ENCODE assay signal across 28 cellular contexts in the genomic region with DNA sequence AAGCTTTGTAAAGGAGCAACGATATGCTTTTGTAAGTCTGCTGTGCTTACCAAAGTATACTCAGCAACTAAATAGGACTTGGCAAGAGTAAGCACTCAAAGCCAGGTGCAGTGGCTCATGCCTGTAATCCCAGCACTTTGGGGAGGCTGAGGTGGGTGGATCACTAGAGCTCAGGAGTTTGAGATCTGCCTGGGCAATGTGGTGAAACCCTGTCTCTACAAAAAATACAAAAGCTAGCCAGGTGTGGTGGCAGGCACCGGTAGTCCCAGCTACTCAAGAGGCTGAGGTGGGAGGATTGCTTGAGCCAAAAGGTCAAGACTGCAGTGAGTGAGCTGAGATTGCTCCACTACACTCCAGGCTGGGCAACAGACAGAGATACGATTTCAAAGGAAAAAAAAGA.
A peak's percentile ranks its signal among the peaks of the same experiment; 100 is the strongest.
DNase-seq lines count a peak whose midpoint lies in the region.
"Had no signal": no experiment of that assay in that cellular context is flagged by ENCODE, and none has a peak within 500 bp of the region (broad histone marks: within the 10 kb centered on the region; RNA-seq: fewer than 3 reads in every experiment).

No MANE protein-coding gene starts in this region.

- WGBS in mesenchymal stem cell = 100% methylated on average over 1 of the region's 3 CpGs

- no peak overlapping the region for H3K18ac ChIP-seq in mesenchymal stem cell (ENCODE audit: low read depth in 1 of 2, low read length in 2 of 2)

- peaks cover 4% of the 10 kb centered on the region for H3K4me1 ChIP-seq in mesenchymal stem cell (ENCODE audit: control insufficient read depth, insufficient read depth, low read depth, low read length)
- H3K4me1 ChIP-seq: breast epithelium had no signal

- H2AK5ac ChIP-seq in mesenchymal stem cell (ENCODE audit: low read length, severe bottlenecking) = no peak overlapping the region

- no peak overlapping the region for H2AFZ ChIP-seq in mesenchymal stem cell (ENCODE audit: low read depth, low read length)

- H2BK5ac ChIP-seq in mesenchymal stem cell (ENCODE audit: low read depth, low read length, poor library complexity, severe bottlenecking) = no peak overlapping the region

- no peak overlapping the region for H3K9ac ChIP-seq in mesenchymal stem cell (ENCODE audit: low read length)

- no peak overlapping the region for H3K4me2 ChIP-seq in mesenchymal stem cell (ENCODE audit: low read length, poor library complexity, severe bottlenecking)

- H3K4ac ChIP-seq in mesenchymal stem cell (ENCODE audit: low read depth in 1 of 2, low read length in 2 of 2) = no peak overlapping the region

- no peak overlapping the region for H3K23ac ChIP-seq in mesenchymal stem cell (ENCODE audit: low read length in 2 of 2)

- no peak overlapping the region for H2BK120ac ChIP-seq in mesenchymal stem cell (ENCODE audit: low read depth, low read length)

- DNase-seq in NCI-H1417 (lab: John Stamatoyannopoulos, UW) = peak; percentile 3 to 60 (median 10)
- DNase-seq in NCI-H1417 treated with DMSO at 0.1 percent for 48 hours (lab: John Stamatoyannopoulos, UW) = no peak
- peak; percentile 86 for DNase-seq in NCI-H1105 (lab: John Stamatoyannopoulos, UW)
- peak; percentile 14 for DNase-seq in NCI-H226
- DNase-seq in mesenchymal stem cell = no peak
- DNase-seq in stimulated activated CD4-positive, alpha-beta T cell treated with anti-CD3 and anti-CD28 coated beads, Interleukin-2, amount 100 ng/mL, for 24 hours = no peak
- no peak for DNase-seq in NCI-H524 (lab: John Stamatoyannopoulos, UW)
- no peak for DNase-seq in epidermal melanocyte (ENCODE audit: insufficient read length, low spot score)
- DNase-seq: activated CD4-positive, alpha-beta T cell treated with anti-CD3 and anti-CD28 coated beads for 48 hours; activated effector memory CD4-positive, alpha-beta T cell treated with anti-CD3 and anti-CD28 coated beads, Interleukin-2, amount 50 U/mL, for 16 hours; activated T-cell treated with anti-CD3 and anti-CD28 coated beads, Interleukin-2, amount 50 U/mL, for 24 hours; anterior cingulate cortex; dorsolateral prefrontal cortex; esophagus squamous epithelium; foreskin keratinocyte; heart left ventricle; Kasumi-1; NCI-H187 treated with DMSO at 0.1 percent for 48 hours; NCI-H526 treated with DMSO at 0.1 percent for 48 hours; posterior cingulate gyrus; right cardiac atrium; SJCRH30; stimulated activated CD4-positive, alpha-beta T cell treated with anti-CD3 and anti-CD28 coated beads, Interleukin-1b, Interleukin-23, amount 100 ng/mL, for 48 hours; stimulated activated naive CD8-positive, alpha-beta T cell treated with anti-CD3 and anti-CD28 coated beads, Interleukin-15, amount 100 ng/mL, for 72 hours; SW 1271; T-helper 9 cell had no signal

- H2BK15ac ChIP-seq in mesenchymal stem cell (ENCODE audit: low read depth, poor library complexity, severe bottlenecking) = no peak overlapping the region

- no peak overlapping the region for H3K4me3 ChIP-seq in mesenchymal stem cell (ENCODE audit: insufficient read depth in 1 of 2, low read depth in 1 of 2, low read length in 2 of 2)
- H3K4me3 ChIP-seq: breast epithelium, esophagus squamous epithelium, heart left ventricle, thoracic aorta had no signal

- no peak overlapping the region for H3K27ac ChIP-seq in mesenchymal stem cell (ENCODE audit: low read length, poor library complexity, severe bottlenecking)
- H3K27ac ChIP-seq: breast epithelium, dorsolateral prefrontal cortex, esophagus squamous epithelium, foreskin keratinocyte, heart left ventricle, thoracic aorta had no signal

- no peak overlapping the region for H4K91ac ChIP-seq in mesenchymal stem cell (ENCODE audit: low read length)

- no peak overlapping the region for H2BK12ac ChIP-seq in mesenchymal stem cell (ENCODE audit: low read length in 2 of 2)

- H3K27me3 ChIP-seq in mesenchymal stem cell (ENCODE audit: control insufficient read depth in 1 of 2, insufficient read depth in 1 of 2, low read length in 2 of 2) = no peaks in the 10 kb centered on the region
- H3K27me3 ChIP-seq: breast epithelium, dorsolateral prefrontal cortex, esophagus squamous epithelium, foreskin keratinocyte, heart left ventricle, SJCRH30 had no signal

- H3K14ac ChIP-seq in mesenchymal stem cell (ENCODE audit: low read length in 2 of 2) = no peak overlapping the region

- H3K79me1 ChIP-seq in mesenchymal stem cell (replicated peaks; ENCODE audit: low read length, poor library complexity, severe bottlenecking) = peaks cover 30% of the 10 kb centered on the region

- no peaks in the 10 kb centered on the region for H3K9me3 ChIP-seq in mesenchymal stem cell (ENCODE audit: control insufficient read depth, low read length)
- H3K9me3 ChIP-seq: breast epithelium, esophagus squamous epithelium, heart left ventricle, SJCRH30, thoracic aorta had no signal

- H3K36me3 ChIP-seq in mesenchymal stem cell (ENCODE audit: control insufficient read depth in 1 of 2, insufficient read depth in 2 of 2, low read depth in 1 of 2, low read length in 2 of 2) = no peaks in the 10 kb centered on the region
- H3K36me3 ChIP-seq: breast epithelium, esophagus squamous epithelium, heart left ventricle, SJCRH30, thoracic aorta had no signal

- peak overlapping the region; percentile 14 for H4K8ac ChIP-seq in mesenchymal stem cell (ENCODE audit: low read length)

Comparison
In these comparisons a context has a peak if more than half of its experiments do, and no peak if none do; other contexts are left out.
1. DNase-seq: peak in NCI-H1417 (3 of 3), NCI-H1105 (single experiment) and NCI-H226 (single experiment); none in NCI-H1417 treated with DMSO at 0.1 percent for 48 hours (single experiment), mesenchymal stem cell (single experiment), stimulated activated CD4-positive, alpha-beta T cell treated with anti-CD3 and anti-CD28 coated beads, Interleukin-2, amount 100 ng/mL, for 24 hours (0 of 2), NCI-H524 (0 of 2) and epidermal melanocyte (single experiment).